Comparison of ENCODE assay signal across 22 cellular contexts in the genomic region with DNA sequence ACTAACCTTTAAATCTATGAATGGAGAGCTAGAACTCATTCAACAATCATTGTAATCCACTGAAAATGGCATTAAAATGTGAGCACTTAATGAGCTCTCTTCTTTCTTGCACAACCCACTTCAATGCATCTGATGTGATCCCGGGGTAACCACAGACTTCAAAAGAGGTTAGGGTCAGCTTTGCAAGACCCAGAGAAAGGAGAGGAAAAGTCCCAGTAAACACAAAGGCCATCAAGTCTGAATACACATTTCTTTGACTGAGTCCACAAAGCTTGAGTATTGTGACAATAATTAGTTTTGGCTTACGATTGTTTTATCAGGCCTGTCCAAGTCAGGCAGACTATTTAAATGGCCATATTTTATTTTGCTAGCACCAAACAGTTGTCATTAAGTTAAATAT.
"Had no signal": no experiment of that assay in that cellular context is flagged by ENCODE, and none has a peak within 500 bp of the region (broad histone marks: within the 10 kb centered on the region; RNA-seq: fewer than 3 reads in every experiment).

No MANE protein-coding gene starts in this region.

- H3K27me3 Mint-ChIP-seq: activated CD4-positive, alpha-beta memory T cell treated with anti-CD3 and anti-CD28 coated beads, Interleukin-2, amount 10 ng/mL, durations not matched to agents 7 days and 5 days; activated naive CD4-positive, alpha-beta T cell treated with anti-CD3 and anti-CD28 coated beads, Interleukin-2, amount 10 ng/mL, durations not matched to agents 7 days and 5 days; activated naive CD8-positive, alpha-beta T cell treated with anti-CD3 and anti-CD28 coated beads, Interleukin-2, amount 50 U/mL, for 24 hours had no signal

- H3K36me3 Mint-ChIP-seq: activated naive CD4-positive, alpha-beta T cell treated with anti-CD3 and anti-CD28 coated beads, Interleukin-2, amount 10 ng/mL, durations not matched to agents 7 days and 5 days; brain; natural killer cell had no signal

- ATAC-seq: activated naive CD8-positive, alpha-beta T cell treated with anti-CD3 and anti-CD28 coated beads, Interleukin-2, amount 50 U/mL, for 24 hours; activated T-cell treated with anti-CD3 and anti-CD28 coated beads, Interleukin-2, amount 50 U/mL, for 72 hours; esophagus mucosa had no signal

- DNase-seq: activated CD4-positive, alpha-beta memory T cell treated with anti-CD3 and anti-CD28 coated beads, Interleukin-2, amount 10 ng/mL, durations not matched to agents 7 days and 5 days; activated CD4-positive, alpha-beta T cell treated with anti-CD3 and anti-CD28 coated beads for 4 hours; activated CD4-positive, CD25-positive, alpha-beta regulatory T cell; activated effector memory CD4-positive, alpha-beta T cell treated with anti-CD3 and anti-CD28 coated beads, Interleukin-2, amount 50 U/mL, for 16 hours; activated naive CD4-positive, alpha-beta T cell treated with anti-CD3 and anti-CD28 coated beads, Interleukin-2, amount 10 ng/mL, durations not matched to agents 7 days and 5 days; activated naive CD8-positive, alpha-beta T cell treated with anti-CD3 and anti-CD28 coated beads, Interleukin-2, amount 50 U/mL, for 24 hours; activated T-cell treated with anti-CD3 and anti-CD28 coated beads, Interleukin-2, amount 50 U/mL, for 72 hours; dermis blood vessel endothelial cell; effector memory CD4-positive, alpha-beta T cell; glutamatergic neuron; left ventricle myocardium inferior; mammary epithelial cell; midbrain; natural killer cell; stimulated activated CD4-positive, alpha-beta T cell treated with anti-CD3 and anti-CD28 coated beads, Interleukin-2, amount 100 ng/mL, for 48 hours; stimulated activated naive CD4-positive, alpha-beta T cell; T-helper 9 cell; testis; trophoblast cell; uterus had no signal

- H3K9me3 Mint-ChIP-seq: activated T-cell treated with anti-CD3 and anti-CD28 coated beads, Interleukin-2, amount 50 U/mL, for 72 hours; natural killer cell had no signal

- H3K27ac Mint-ChIP-seq: activated CD4-positive, alpha-beta memory T cell treated with anti-CD3 and anti-CD28 coated beads, Interleukin-2, amount 10 ng/mL, durations not matched to agents 7 days and 5 days; activated naive CD4-positive, alpha-beta T cell treated with anti-CD3 and anti-CD28 coated beads, Interleukin-2, amount 10 ng/mL, durations not matched to agents 7 days and 5 days; activated naive CD8-positive, alpha-beta T cell treated with anti-CD3 and anti-CD28 coated beads, Interleukin-2, amount 50 U/mL, for 24 hours; activated T-cell treated with anti-CD3 and anti-CD28 coated beads, Interleukin-2, amount 50 U/mL, for 72 hours; natural killer cell had no signal

- H3K4me1 Mint-ChIP-seq: activated CD4-positive, alpha-beta memory T cell treated with anti-CD3 and anti-CD28 coated beads, Interleukin-2, amount 10 ng/mL, durations not matched to agents 7 days and 5 days; activated naive CD4-positive, alpha-beta T cell treated with anti-CD3 and anti-CD28 coated beads, Interleukin-2, amount 10 ng/mL, durations not matched to agents 7 days and 5 days; activated naive CD8-positive, alpha-beta T cell treated with anti-CD3 and anti-CD28 coated beads, Interleukin-2, amount 50 U/mL, for 24 hours had no signal

- H3K4me3 Mint-ChIP-seq: activated CD4-positive, alpha-beta memory T cell treated with anti-CD3 and anti-CD28 coated beads, Interleukin-2, amount 10 ng/mL, durations not matched to agents 7 days and 5 days; activated naive CD4-positive, alpha-beta T cell treated with anti-CD3 and anti-CD28 coated beads, Interleukin-2, amount 10 ng/mL, durations not matched to agents 7 days and 5 days; activated naive CD8-positive, alpha-beta T cell treated with anti-CD3 and anti-CD28 coated beads, Interleukin-2, amount 50 U/mL, for 24 hours; activated T-cell treated with anti-CD3 and anti-CD28 coated beads, Interleukin-2, amount 50 U/mL, for 72 hours; natural killer cell had no signal
